ENCODE assay signal across 8 cellular contexts in genomic region chr4:146175541-146176453, GRCh38. TPM values are rescaled to one million over a fixed set of nuclear protein-coding genes. Genes with fewer than 3 reads are reported as not detected.
DNase-seq lines count a peak whose midpoint lies in the region; ATAC-seq and TF ChIP-seq lines count a peak whose summit lies in the region.

LSM6 (plus strand) TSS chr4:146175718; CDS start chr4:146182922, 7,204 bp downstream.

- no peaks in the 10 kb centered on the region for H3K9me3 ChIP-seq in BE2C
- H3K9me3 ChIP-seq in right lobe of liver: no peaks in the 10 kb centered on the region

- H3K27ac ChIP-seq in right lobe of liver: peak within 1 kb of the TSS; percentile 87 to 94 (median 89)

- peak; percentile 70 for TF ChIP-seq POLR2A in right lobe of liver (IDR thresholded peaks at IDR 0.05)

- ATAC-seq in GM19035 (IDR thresholded peaks at IDR 0.05; ENCODE audit: unreplicated experiment) (peak; percentile 96), HG03354 (IDR thresholded peaks at IDR 0.05; ENCODE audit: poor library complexity, severe bottlenecking, unreplicated experiment) (peak; percentile 92), right lobe of liver (peak; percentile 97 to 99 (median 98))

- TF ChIP-seq CTCF in BE2C (IDR thresholded peaks at IDR 0.05; ENCODE audit: low read depth, low read length): no peak
- peak in 3 of 4 donors; percentile 8 to 19 (median 11) for TF ChIP-seq CTCF in right lobe of liver (IDR thresholded peaks at IDR 0.05)

- H3K36me3 ChIP-seq in BE2C: no peaks in the 10 kb centered on the region
- H3K36me3 ChIP-seq in right lobe of liver: no peaks in the 10 kb centered on the region

- 0% methylated on average over 24 of the region's 75 CpGs for WGBS in right lobe of liver (ENCODE audit: insufficient coverage, low coverage, low lambda C conversion rate, missing lambda C conversion rate)

- H3K4me1 ChIP-seq in BE2C: no peaks in the 10 kb centered on the region
- peaks cover 0 to 22% (median 2%) of the 10 kb centered on the region in 4 donors for H3K4me1 ChIP-seq in right lobe of liver

- DNase-seq in BE2C (peak; percentile 86), NCI-H526 treated with DMSO at 0.1 percent for 48 hours (lab: John Stamatoyannopoulos, UW) (peak; percentile 81), dermis microvascular lymphatic vessel endothelial cell (ENCODE audit: low read depth in 2 of 2) (peak; percentile 75 to 87), right lobe of liver (peak; percentile 90 to 94 (median 92))
- DNase-seq in activated CD4-positive, alpha-beta T cell treated with anti-CD3 and anti-CD28 coated beads, Interleukin-2, amount 50 U/mL, for 4 hours: peak; percentile 77 to 78
- DNase-seq in stimulated activated CD4-positive, alpha-beta T cell treated with anti-CD3 and anti-CD28 coated beads, Interleukin-4, amount 100 ng/mL, for 4 hours: peak; percentile 79 to 81

- H3K27me3 ChIP-seq in BE2C: no peaks in the 10 kb centered on the region
- no peaks in the 10 kb centered on the region for H3K27me3 ChIP-seq in right lobe of liver

- intact Hi-C loops in right lobe of liver (cut with DNase I): no loop called here

- H3K4me3 ChIP-seq in BE2C (ENCODE audit: low read depth, low read length) (peak within 1 kb of the TSS; percentile 82), right lobe of liver (peak within 1 kb of the TSS; percentile 86 to 92 (median 90))

RNA-seq across cellular contexts. Expression of gene LSM6, which starts in this region (rescaled TPM):
- 21.3 TPM for polyA plus RNA-seq in BE2C (2012; ENCODE audit: insufficient read depth, insufficient read length, low read depth)
- total RNA-seq in dermis microvascular lymphatic vessel endothelial cell: 17.1 and 23.5 TPM in 2 replicates
- total RNA-seq in right lobe of liver: 10 to 100 TPM in 4 of 6 experiments, 1 to 10 TPM in 2; 6.4 to 19.3 (median 11.0) TPM

Comparison
In these comparisons a context has a peak if more than half of its experiments do, and no peak if none do; other contexts are left out.
1. Peak in every context shown above with its lines: DNase-seq, ATAC-seq, H3K4me3 ChIP-seq and H3K27ac ChIP-seq.